Comparison of ENCODE assay signal across 1 cellular context in the genomic region with DNA sequence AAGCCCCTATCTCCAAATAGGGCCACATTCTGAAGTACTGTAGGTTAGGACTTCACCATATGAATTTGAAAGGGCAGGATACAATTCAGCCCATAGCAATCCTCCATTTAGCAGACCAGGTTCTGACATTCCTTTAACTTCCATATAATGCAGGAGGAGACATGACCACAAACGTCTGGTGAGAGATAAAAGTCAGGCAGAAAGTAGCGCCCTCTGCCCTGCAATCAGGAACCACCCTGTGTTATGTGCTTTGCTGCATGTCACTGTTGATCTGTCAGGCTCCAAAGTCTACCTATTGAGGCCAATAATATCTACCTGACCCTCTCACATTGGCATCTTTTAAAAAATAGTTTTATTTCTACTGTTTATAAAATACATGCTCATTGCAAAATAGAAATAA.
TF ChIP-seq lines count a peak whose summit lies in the region.

No MANE protein-coding gene starts in this region.

TF ChIP-seq in GM23338, 12 proteins besides CTCF, POLR2A, EP300 and RAD21:
- TF ChIP-seq, protein P1, sequence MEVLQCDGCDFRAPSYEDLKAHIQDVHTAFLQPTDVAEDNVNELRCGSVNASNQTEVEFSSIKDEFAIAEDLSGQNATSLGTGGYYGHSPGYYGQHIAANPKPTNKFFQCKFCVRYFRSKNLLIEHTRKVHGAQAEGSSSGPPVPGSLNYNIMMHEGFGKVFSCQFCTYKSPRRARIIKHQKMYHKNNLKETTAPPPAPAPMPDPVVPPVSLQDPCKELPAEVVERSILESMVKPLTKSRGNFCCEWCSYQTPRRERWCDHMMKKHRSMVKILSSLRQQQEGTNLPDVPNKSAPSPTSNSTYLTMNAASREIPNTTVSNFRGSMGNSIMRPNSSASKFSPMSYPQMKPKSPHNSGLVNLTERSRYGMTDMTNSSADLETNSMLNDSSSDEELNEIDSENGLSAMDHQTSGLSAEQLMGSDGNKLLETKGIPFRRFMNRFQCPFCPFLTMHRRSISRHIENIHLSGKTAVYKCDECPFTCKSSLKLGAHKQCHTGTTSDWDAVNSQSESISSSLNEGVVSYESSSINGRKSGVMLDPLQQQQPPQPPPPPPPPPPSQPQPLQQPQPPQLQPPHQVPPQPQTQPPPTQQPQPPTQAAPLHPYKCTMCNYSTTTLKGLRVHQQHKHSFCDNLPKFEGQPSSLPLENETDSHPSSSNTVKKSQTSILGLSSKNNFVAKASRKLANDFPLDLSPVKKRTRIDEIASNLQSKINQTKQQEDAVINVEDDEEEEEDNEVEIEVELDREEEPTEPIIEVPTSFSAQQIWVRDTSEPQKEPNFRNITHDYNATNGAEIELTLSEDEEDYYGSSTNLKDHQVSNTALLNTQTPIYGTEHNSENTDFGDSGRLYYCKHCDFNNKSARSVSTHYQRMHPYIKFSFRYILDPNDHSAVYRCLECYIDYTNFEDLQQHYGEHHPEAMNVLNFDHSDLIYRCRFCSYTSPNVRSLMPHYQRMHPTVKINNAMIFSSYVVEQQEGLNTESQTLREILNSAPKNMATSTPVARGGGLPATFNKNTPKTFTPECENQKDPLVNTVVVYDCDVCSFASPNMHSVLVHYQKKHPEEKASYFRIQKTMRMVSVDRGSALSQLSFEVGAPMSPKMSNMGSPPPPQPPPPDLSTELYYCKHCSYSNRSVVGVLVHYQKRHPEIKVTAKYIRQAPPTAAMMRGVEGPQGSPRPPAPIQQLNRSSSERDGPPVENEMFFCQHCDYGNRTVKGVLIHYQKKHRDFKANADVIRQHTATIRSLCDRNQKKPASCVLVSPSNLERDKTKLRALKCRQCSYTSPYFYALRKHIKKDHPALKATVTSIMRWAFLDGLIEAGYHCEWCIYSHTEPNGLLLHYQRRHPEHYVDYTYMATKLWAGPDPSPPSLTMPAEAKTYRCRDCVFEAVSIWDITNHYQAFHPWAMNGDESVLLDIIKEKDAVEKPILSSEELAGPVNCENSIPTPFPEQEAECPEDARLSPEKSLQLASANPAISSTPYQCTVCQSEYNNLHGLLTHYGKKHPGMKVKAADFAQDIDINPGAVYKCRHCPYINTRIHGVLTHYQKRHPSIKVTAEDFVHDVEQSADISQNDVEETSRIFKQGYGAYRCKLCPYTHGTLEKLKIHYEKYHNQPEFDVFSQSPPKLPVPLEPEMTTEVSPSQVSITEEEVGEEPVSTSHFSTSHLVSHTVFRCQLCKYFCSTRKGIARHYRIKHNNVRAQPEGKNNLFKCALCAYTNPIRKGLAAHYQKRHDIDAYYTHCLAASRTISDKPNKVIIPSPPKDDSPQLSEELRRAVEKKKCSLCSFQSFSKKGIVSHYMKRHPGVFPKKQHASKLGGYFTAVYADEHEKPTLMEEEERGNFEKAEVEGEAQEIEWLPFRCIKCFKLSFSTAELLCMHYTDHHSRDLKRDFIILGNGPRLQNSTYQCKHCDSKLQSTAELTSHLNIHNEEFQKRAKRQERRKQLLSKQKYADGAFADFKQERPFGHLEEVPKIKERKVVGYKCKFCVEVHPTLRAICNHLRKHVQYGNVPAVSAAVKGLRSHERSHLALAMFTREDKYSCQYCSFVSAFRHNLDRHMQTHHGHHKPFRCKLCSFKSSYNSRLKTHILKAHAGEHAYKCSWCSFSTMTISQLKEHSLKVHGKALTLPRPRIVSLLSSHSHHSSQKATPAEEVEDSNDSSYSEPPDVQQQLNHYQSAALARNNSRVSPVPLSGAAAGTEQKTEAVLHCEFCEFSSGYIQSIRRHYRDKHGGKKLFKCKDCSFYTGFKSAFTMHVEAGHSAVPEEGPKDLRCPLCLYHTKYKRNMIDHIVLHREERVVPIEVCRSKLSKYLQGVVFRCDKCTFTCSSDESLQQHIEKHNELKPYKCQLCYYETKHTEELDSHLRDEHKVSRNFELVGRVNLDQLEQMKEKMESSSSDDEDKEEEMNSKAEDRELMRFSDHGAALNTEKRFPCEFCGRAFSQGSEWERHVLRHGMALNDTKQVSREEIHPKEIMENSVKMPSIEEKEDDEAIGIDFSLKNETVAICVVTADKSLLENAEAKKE (CRISPR knock-in tag; IDR thresholded peaks at IDR 0.05) = peak; percentile 9; the same call in 1 of the 2 replicates
- TF ChIP-seq NANOG (IDR thresholded peaks at IDR 0.05; ENCODE audit: borderline replicate concordance) (no peak), CREB1 (CRISPR knock-in tag; IDR thresholded peaks at IDR 0.05; ENCODE audit: low read depth) (no peak), STAT1 (IDR thresholded peaks at IDR 0.05; ENCODE audit: unreplicated experiment) (no peak)
